2 cellular contexts compared by ENCODE assay signal in the genomic region with DNA sequence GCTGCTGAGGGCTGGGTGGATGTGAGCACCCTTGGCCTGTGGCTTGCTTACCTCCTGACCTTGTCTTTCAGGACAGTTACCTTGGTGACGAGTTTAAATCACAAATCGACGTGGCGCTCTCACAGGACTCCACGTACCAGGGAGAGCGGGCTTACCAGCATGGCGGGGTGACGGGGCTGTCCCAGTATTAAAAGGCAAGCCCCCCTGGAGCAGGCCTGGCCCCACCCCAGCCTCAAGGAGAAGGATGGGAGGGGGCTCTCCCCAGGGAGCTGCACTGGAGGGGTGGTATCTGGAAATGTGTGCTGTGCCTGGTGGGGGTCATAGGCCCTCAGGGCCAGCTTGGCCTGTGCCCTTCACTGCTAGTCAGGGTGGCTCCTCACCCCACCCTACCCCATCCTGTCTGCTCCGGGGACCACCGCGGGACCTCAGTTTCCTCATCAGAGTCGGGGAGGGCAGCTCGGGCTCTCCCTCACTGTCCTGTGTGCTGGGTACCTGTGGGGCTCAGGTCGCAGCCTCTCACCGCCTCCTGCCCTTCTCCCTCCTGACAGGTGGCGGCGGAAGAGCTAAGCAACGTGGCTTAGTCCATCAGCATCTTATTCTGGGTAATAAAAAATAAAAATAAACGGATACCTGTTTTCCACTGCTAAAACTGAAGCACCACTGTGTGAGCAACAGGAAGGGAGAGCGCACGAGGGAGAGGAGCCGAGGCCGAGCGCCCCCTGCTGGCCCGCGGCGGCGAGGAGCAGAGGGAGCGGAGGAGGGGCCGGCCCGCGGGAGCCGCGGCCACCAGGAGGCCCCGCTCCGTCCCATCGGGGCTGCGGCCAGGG.
A peak's percentile ranks its signal among the peaks of the same experiment; 100 is the strongest.
TF ChIP-seq lines count a peak whose summit lies in the region.

No MANE protein-coding gene starts in this region.

TF ChIP-seq in IMR-90, 13 proteins besides CTCF, POLR2A, EP300 and RAD21:
- TF ChIP-seq RFX5 (IDR thresholded peaks at IDR 0.05; ENCODE audit: low read depth, low read length) (no peak), SMC3 (IDR thresholded peaks at IDR 0.05; ENCODE audit: low read depth, low read length) (peak; percentile 72), MAFK (IDR thresholded peaks at IDR 0.05; ENCODE audit: low read depth, low read length) (no peak), MXI1 (IDR thresholded peaks at IDR 0.05; ENCODE audit: borderline replicate concordance, low read depth, low read length) (no peak), FOS (IDR thresholded peaks at IDR 0.05; ENCODE audit: low read depth, low read length) (no peak), NFE2L2 (IDR thresholded peaks at IDR 0.05; ENCODE audit: low read depth, low read length) (no peak), MAZ (IDR thresholded peaks at IDR 0.05; ENCODE audit: borderline replicate concordance, low read depth, low read length) (peak; percentile 83), BHLHE40 (IDR thresholded peaks at IDR 0.05; ENCODE audit: low read depth, low read length) (no peak), CEBPB (IDR thresholded peaks at IDR 0.05; ENCODE audit: low read depth, low read length) (no peak), CHD1 (IDR thresholded peaks at IDR 0.05; ENCODE audit: low read depth, low read length) (no peak)
- TF ChIP-seq, protein P1, sequence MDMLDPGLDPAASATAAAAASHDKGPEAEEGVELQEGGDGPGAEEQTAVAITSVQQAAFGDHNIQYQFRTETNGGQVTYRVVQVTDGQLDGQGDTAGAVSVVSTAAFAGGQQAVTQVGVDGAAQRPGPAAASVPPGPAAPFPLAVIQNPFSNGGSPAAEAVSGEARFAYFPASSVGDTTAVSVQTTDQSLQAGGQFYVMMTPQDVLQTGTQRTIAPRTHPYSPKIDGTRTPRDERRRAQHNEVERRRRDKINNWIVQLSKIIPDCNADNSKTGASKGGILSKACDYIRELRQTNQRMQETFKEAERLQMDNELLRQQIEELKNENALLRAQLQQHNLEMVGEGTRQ (IDR thresholded peaks at IDR 0.05; ENCODE audit: low read depth, low read length), result no peak
- TF ChIP-seq, protein P2, sequence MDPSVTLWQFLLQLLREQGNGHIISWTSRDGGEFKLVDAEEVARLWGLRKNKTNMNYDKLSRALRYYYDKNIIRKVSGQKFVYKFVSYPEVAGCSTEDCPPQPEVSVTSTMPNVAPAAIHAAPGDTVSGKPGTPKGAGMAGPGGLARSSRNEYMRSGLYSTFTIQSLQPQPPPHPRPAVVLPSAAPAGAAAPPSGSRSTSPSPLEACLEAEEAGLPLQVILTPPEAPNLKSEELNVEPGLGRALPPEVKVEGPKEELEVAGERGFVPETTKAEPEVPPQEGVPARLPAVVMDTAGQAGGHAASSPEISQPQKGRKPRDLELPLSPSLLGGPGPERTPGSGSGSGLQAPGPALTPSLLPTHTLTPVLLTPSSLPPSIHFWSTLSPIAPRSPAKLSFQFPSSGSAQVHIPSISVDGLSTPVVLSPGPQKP (IDR thresholded peaks at IDR 0.05; ENCODE audit: borderline replicate concordance, low read depth, low read length), result no peak

TF ChIP-seq in WTC11, 78 proteins besides CTCF, POLR2A, EP300 and RAD21:
- TF ChIP-seq, protein P3, sequence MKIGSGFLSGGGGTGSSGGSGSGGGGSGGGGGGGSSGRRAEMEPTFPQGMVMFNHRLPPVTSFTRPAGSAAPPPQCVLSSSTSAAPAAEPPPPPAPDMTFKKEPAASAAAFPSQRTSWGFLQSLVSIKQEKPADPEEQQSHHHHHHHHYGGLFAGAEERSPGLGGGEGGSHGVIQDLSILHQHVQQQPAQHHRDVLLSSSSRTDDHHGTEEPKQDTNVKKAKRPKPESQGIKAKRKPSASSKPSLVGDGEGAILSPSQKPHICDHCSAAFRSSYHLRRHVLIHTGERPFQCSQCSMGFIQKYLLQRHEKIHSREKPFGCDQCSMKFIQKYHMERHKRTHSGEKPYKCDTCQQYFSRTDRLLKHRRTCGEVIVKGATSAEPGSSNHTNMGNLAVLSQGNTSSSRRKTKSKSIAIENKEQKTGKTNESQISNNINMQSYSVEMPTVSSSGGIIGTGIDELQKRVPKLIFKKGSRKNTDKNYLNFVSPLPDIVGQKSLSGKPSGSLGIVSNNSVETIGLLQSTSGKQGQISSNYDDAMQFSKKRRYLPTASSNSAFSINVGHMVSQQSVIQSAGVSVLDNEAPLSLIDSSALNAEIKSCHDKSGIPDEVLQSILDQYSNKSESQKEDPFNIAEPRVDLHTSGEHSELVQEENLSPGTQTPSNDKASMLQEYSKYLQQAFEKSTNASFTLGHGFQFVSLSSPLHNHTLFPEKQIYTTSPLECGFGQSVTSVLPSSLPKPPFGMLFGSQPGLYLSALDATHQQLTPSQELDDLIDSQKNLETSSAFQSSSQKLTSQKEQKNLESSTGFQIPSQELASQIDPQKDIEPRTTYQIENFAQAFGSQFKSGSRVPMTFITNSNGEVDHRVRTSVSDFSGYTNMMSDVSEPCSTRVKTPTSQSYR (CRISPR knock-in tag; IDR thresholded peaks at IDR 0.05), result 0 out of 2 replicates have a peak, but pooled peaks have one; percentile 13
- no peak for TF ChIP-seq FOXK1 (CRISPR knock-in tag; IDR thresholded peaks at IDR 0.05)
TF ChIP-seq in WTC11: peak in this region for 1.
